In the genomic region with DNA sequence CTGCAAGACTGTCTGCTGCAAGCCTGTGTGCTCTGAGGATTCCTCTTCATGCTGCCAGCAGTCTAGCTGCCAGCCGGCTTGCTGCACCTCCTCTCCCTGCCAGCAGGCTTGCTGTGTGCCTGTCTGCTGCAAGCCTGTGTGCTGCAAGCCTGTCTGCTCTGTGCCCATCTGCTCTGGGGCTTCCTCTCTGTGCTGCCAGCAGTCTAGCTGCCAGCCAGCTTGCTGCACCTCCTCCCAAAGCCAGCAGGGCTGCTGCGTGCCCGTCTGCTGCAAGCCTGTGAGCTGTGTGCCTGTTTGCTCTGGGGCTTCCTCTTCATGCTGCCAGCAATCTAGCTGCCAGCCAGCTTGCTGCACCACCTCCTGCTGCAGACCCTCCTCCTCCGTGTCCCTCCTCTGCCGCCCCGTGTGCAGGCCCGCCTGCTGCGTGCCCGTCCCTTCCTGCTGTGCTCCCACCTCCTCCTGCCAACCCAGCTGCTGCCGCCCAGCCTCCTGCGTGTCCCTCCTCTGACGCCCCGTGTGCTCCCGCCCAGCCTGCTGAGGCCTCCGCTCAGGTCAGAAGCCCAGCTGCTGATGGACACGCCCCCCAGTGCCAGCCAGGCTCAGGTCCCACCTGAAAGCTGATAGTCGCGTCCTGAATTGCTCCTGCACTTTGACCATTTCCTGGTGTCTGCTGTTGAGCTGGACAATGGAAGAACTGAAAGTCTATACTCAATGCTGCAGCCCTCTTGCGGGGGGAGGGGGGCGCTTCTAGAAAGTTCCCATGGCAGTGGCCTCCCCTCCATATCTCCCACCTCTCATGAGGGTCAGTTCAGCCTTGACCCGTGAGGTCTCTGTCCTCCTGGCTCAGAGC, we compare ENCODE assay signal across 1 cellular context.
TF ChIP-seq lines count a peak whose summit lies in the region.

No MANE protein-coding gene starts in this region.

TF ChIP-seq in WTC11, 78 proteins besides CTCF, POLR2A, EP300 and RAD21:
- TF ChIP-seq ZNF423 (CRISPR knock-in tag; IDR thresholded peaks at IDR 0.05) (no peak), ZNF317 (CRISPR knock-in tag; IDR thresholded peaks at IDR 0.05; ENCODE audit: borderline replicate concordance, low read depth) (peak; percentile 82), CREM (CRISPR knock-in tag; IDR thresholded peaks at IDR 0.05) (no peak), GRHL2 (CRISPR knock-in tag; IDR thresholded peaks at IDR 0.05; ENCODE audit: insufficient replicate concordance, severe bottlenecking) (no peak)
